ENCODE assay signal across 1 cellular context in the genomic region with DNA sequence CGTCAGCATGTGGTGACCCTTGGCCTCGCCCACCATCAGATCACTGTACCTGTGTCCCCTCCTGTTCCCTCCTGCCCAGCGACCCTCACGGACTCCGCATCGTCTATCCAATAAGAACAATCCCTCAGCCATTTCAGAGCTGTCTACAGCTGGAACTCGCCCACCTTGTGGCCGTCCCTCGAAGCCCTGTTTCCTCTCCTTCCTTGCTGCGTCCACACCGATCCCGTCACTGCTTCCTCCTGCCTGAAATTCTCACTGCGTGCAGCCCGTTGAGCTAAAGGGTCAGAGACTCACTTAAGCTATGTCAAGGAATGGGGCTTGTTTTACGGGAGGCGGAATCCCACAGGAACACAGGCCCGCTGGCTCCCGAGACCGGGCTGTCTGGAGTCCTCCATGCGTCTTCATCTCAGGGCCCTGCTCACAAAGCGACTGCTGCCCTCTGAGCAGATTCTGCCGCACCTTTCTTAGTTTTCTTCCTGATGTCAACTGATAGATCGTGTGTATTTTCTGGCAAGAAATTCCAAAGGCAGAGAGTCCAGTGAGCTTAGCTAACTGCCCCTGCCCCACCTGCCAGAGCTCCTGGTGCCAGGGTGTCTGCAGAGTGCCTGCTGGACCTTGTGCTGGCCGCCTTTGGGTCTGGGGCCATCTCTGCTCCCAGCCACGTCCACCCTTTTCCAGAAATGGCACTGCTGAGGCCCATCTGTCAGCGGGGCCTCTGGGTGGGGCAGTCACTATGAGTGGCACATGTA.
TF ChIP-seq lines count a peak whose summit lies in the region.

No MANE protein-coding gene starts in this region.

TF ChIP-seq in K562, 482 proteins besides CTCF, POLR2A, EP300 and RAD21:
- TF ChIP-seq ZNF274 (IDR thresholded peaks at IDR 0.05; ENCODE audit: borderline replicate concordance, low read depth, low read length) (no peak), TSC22D4 (tag; IDR thresholded peaks at IDR 0.05) (no peak), JUNB (CRISPR knock-in tag; conservative IDR thresholded peaks at IDR 0.05) (no peak), TAF7 (tag; IDR thresholded peaks at IDR 0.05) (no peak), PCBP2 (IDR thresholded peaks at IDR 0.05; ENCODE audit: low read depth, low read length, poor library complexity, severe bottlenecking) (no peak), NFE2L1 (tag; IDR thresholded peaks at IDR 0.05; ENCODE audit: borderline replicate concordance, low read depth) (no peak), ZFP1 (CRISPR knock-in tag; IDR thresholded peaks at IDR 0.05) (no peak), RFX5 (IDR thresholded peaks at IDR 0.05; ENCODE audit: low read depth, low read length) (no peak), MEIS2 (IDR thresholded peaks at IDR 0.05; ENCODE audit: partially characterized antibody) (no peak), KHSRP (IDR thresholded peaks at IDR 0.05) (no peak), HMG20B (CRISPR knock-in tag; IDR thresholded peaks at IDR 0.05) (no peak), TCFL5 (CRISPR knock-in tag; conservative IDR thresholded peaks at IDR 0.05) (no peak), ETS2 (tag; IDR thresholded peaks at IDR 0.05; ENCODE audit: borderline replicate concordance, poor library complexity, severe bottlenecking) (no peak), ZNF23 (CRISPR knock-in tag; IDR thresholded peaks at IDR 0.05) (no peak)
- TF ChIP-seq, protein P1, sequence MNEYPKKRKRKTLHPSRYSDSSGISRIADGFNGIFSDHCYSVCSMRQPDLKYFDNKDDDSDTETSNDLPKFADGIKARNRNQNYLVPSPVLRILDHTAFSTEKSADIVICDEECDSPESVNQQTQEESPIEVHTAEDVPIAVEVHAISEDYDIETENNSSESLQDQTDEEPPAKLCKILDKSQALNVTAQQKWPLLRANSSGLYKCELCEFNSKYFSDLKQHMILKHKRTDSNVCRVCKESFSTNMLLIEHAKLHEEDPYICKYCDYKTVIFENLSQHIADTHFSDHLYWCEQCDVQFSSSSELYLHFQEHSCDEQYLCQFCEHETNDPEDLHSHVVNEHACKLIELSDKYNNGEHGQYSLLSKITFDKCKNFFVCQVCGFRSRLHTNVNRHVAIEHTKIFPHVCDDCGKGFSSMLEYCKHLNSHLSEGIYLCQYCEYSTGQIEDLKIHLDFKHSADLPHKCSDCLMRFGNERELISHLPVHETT (CRISPR knock-in tag; conservative IDR thresholded peaks at IDR 0.05 in 1 of 2, IDR thresholded peaks at IDR 0.05 in 1 of 2): peak in 1 of 2 experiments; percentile 80; a peak in 2 of 4 replicates
- TF ChIP-seq, protein P2, sequence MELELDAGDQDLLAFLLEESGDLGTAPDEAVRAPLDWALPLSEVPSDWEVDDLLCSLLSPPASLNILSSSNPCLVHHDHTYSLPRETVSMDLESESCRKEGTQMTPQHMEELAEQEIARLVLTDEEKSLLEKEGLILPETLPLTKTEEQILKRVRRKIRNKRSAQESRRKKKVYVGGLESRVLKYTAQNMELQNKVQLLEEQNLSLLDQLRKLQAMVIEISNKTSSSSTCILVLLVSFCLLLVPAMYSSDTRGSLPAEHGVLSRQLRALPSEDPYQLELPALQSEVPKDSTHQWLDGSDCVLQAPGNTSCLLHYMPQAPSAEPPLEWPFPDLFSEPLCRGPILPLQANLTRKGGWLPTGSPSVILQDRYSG (tag; conservative IDR thresholded peaks at IDR 0.05; ENCODE audit: low read depth): peak; percentile 63; the same call in 1 of the 2 replicates
- TF ChIP-seq, protein P3, sequence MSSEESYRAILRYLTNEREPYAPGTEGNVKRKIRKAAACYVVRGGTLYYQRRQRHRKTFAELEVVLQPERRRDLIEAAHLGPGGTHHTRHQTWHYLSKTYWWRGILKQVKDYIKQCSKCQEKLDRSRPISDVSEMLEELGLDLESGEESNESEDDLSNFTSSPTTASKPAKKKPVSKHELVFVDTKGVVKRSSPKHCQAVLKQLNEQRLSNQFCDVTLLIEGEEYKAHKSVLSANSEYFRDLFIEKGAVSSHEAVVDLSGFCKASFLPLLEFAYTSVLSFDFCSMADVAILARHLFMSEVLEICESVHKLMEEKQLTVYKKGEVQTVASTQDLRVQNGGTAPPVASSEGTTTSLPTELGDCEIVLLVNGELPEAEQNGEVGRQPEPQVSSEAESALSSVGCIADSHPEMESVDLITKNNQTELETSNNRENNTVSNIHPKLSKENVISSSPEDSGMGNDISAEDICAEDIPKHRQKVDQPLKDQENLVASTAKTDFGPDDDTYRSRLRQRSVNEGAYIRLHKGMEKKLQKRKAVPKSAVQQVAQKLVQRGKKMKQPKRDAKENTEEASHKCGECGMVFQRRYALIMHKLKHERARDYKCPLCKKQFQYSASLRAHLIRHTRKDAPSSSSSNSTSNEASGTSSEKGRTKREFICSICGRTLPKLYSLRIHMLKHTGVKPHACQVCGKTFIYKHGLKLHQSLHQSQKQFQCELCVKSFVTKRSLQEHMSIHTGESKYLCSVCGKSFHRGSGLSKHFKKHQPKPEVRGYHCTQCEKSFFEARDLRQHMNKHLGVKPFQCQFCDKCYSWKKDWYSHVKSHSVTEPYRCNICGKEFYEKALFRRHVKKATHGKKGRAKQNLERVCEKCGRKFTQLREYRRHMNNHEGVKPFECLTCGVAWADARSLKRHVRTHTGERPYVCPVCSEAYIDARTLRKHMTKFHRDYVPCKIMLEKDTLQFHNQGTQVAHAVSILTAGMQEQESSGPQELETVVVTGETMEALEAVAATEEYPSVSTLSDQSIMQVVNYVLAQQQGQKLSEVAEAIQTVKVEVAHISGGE (CRISPR knock-in tag; IDR thresholded peaks at IDR 0.05): 0 out of 6 replicates have a peak, but pooled peaks of 1 of the 3 experiments have one; percentile 33
- TF ChIP-seq, protein P4, sequence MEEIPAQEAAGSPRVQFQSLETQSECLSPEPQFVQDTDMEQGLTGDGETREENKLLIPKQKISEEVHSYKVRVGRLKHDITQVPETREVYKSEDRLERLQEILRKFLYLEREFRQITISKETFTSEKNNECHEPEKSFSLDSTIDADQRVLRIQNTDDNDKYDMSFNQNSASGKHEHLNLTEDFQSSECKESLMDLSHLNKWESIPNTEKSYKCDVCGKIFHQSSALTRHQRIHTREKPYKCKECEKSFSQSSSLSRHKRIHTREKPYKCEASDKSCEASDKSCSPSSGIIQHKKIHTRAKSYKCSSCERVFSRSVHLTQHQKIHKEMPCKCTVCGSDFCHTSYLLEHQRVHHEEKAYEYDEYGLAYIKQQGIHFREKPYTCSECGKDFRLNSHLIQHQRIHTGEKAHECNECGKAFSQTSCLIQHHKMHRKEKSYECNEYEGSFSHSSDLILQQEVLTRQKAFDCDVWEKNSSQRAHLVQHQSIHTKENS (CRISPR knock-in tag; IDR thresholded peaks at IDR 0.05): no peak
